8 cellular contexts compared by ENCODE assay signal in the genomic region with DNA sequence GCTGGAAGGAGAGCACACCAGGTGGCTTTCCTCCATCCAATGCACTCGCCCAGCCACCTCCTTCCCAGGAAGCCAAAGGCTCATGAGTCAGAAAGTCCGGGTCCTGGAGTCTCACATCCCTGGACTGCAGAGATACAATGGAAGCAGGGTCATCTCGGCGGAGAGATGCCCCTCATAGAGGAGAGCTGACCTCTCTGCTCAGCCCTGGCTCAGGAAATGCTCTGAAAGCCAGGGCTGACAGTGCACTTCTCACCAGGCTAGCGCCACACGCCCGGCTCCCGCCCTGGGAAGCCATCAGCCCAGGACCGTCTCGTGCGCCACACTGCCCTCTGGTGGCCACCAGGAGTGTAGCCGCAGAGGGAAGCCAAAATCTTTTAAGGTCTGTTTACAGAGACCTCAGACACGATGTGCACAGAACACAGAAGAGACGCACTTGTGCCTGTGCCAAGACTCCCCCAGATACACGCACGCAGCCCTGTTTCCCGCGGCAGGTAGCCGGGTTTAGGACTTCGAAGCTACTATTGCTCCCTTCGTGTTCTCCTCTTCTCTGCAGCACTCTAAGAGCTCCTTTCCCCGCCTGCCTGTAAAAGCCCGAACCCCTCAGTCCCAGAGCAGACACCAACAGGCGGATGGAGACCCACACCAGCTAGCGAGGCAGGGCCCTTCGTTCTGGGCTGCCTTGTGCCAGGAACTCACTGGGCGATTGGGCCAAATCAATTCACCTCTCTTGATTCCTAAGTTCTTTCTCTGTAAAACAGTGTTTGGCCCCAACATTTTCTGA. TPM values are rescaled to one million over a fixed set of nuclear protein-coding genes. Genes with fewer than 3 reads are reported as not detected.
A peak's percentile ranks its signal among the peaks of the same experiment; 100 is the strongest.
DNase-seq lines count a peak whose midpoint lies in the region; ATAC-seq, FAIRE-seq and TF ChIP-seq lines count a peak whose summit lies in the region.

No MANE protein-coding gene starts in this region.

- no peak for TF ChIP-seq EP300 in transverse colon (IDR thresholded peaks at IDR 0.05; ENCODE audit: low read depth)

- no peaks in the 10 kb centered on the region for H3K4me1 ChIP-seq in Karpas-422 (ENCODE audit: low read length)
- H3K4me1 ChIP-seq in SJSA1 (replicated peaks), result no peaks in the 10 kb centered on the region
- H3K4me1 ChIP-seq in pancreas, result no peaks in the 10 kb centered on the region
- H3K4me1 ChIP-seq in transverse colon, result peaks cover 0 to 8% (median 1%) of the 10 kb centered on the region in 4 donors

- H3K4me3 ChIP-seq in Karpas-422 (ENCODE audit: low read length), result no peak overlapping the region
- no peak overlapping the region for H3K4me3 ChIP-seq in SJSA1
- H3K4me3 ChIP-seq in pancreas, result no peak overlapping the region
- no peak overlapping the region for H3K4me3 ChIP-seq in transverse colon

- ATAC-seq in GM21825 (IDR thresholded peaks at IDR 0.05; ENCODE audit: unreplicated experiment), result peak; percentile 77
- ATAC-seq in pancreas, result peak; percentile 77 to 96 (median 92)

- DNase-seq in ELF-1 (ENCODE audit: low read depth, low spot score) (peak; percentile 93), Karpas-422 (peak; percentile 86), SJSA1 (ENCODE audit: low read depth in 1 of 2, low spot score in 2 of 2) (peak; percentile 49 to 61), globus pallidus (ENCODE audit: low spot score) (peak; percentile 71), pancreas (peak; percentile 43 to 91 (median 72)), transverse colon (peak; percentile 67)
- DNase-seq in activated gamma-delta T cell treated with anti-CD3 and anti-CD28 coated beads, Interleukin-2, amount 50 U/mL, for 16 hours (ENCODE audit: low read depth), result peak; percentile 51

- H2AFZ ChIP-seq in Karpas-422 (ENCODE audit: low read length), result no peak overlapping the region

- H3K9ac ChIP-seq in Karpas-422 (ENCODE audit: low read length), result no peak overlapping the region

- no peaks in the 10 kb centered on the region for H3K79me2 ChIP-seq in Karpas-422 (ENCODE audit: low read length)

- no peaks in the 10 kb centered on the region for H4K20me1 ChIP-seq in Karpas-422 (ENCODE audit: insufficient read depth, low read depth, low read length)

- no peaks in the 10 kb centered on the region for H3K27me3 ChIP-seq in Karpas-422 (ENCODE audit: low read length)
- no peaks in the 10 kb centered on the region for H3K27me3 ChIP-seq in SJSA1 (replicated peaks)
- H3K27me3 ChIP-seq in pancreas, result peaks cover 0 to 4% (median 1%) of the 10 kb centered on the region in 4 donors
- peaks cover 15% of the 10 kb centered on the region for H3K27me3 ChIP-seq in transverse colon

- no peak for FAIRE-seq in pancreas (lab: Jason Lieb, UNC)

- H3K4me2 ChIP-seq in Karpas-422 (ENCODE audit: low read depth, low read length, poor library complexity, severe bottlenecking), result no peak overlapping the region

- H3K36me3 ChIP-seq in Karpas-422 (ENCODE audit: insufficient read depth, low read length) (no peaks in the 10 kb centered on the region), SJSA1 (no peaks in the 10 kb centered on the region), pancreas (no peaks in the 10 kb centered on the region), transverse colon (no peaks in the 10 kb centered on the region)

- H3K27ac ChIP-seq in Karpas-422 (ENCODE audit: low read length) (no peak overlapping the region), SJSA1 (no peak overlapping the region), pancreas (no peak overlapping the region), transverse colon (no peak overlapping the region)

- intact Hi-C loops in pancreas (cut with DNase I) (loop anchor here in 2 of 3 donors (10.0 kb wide), 1 partner anchor 1332 kb away; no protein-coding TSS in a partner anchor), transverse colon (cut with DNase I; ENCODE audit: low total_unique reads) (no loop called here)

- TF ChIP-seq CTCF in pancreas (IDR thresholded peaks at IDR 0.05), result peak; percentile 92 to 98 (median 96)
- TF ChIP-seq CTCF in transverse colon (IDR thresholded peaks at IDR 0.05), result peak; percentile 84 to 97 (median 96)

- in situ Hi-C loops in transverse colon (cut with MboI; ENCODE audit: low pct_ligation_motif_present in 1 of 4, low pct_unique_long_range_greater_than_20kb in 1 of 4, low sequenced_read_pairs in 3 of 4), result no loop called here

- H3K9me2 ChIP-seq in Karpas-422 (replicated peaks; ENCODE audit: insufficient read depth, low read length), result no peaks in the 10 kb centered on the region

- no peak for TF ChIP-seq POLR2A in transverse colon (IDR thresholded peaks at IDR 0.05)

- H3K9me3 ChIP-seq in Karpas-422 (ENCODE audit: low read length) (no peaks in the 10 kb centered on the region), SJSA1 (replicated peaks) (no peaks in the 10 kb centered on the region), pancreas (no peaks in the 10 kb centered on the region), transverse colon (no peaks in the 10 kb centered on the region)

- 8 to 11% methylated on average over 26 to 27 of the region's 27 CpGs for WGBS in pancreas, 2 donors
- 9 to 17% methylated on average over 7 to 27 of the region's 27 CpGs for WGBS in transverse colon (ENCODE audit: low coverage in 1 of 2), 2 donors

RNA-seq across cellular contexts. Expression of a gene that starts 9.7 kb away (rescaled TPM):
- total RNA-seq in Karpas-422 (2014; rRNA removed; shearing (Covaris generic); ENCODE audit: low replicate concordance), result 0.04 and 0.11 TPM in 2 replicates
- total RNA-seq in SJSA1 (2014; rRNA removed; shearing (Covaris generic)), result 0.09 TPM in 1 of 2 replicates, not detected in the other
- under 1 TPM; 0.13 to 0.79 (median 0.33) TPM for total RNA-seq in pancreas
- 1 to 10 TPM; 1.1 TPM for polyA plus RNA-seq in pancreas
- total RNA-seq in transverse colon, result 1 to 10 TPM; 1.1 to 2.8 (median 2.4) TPM
